ENCODE assay signal across 25 cellular contexts in the genomic region with DNA sequence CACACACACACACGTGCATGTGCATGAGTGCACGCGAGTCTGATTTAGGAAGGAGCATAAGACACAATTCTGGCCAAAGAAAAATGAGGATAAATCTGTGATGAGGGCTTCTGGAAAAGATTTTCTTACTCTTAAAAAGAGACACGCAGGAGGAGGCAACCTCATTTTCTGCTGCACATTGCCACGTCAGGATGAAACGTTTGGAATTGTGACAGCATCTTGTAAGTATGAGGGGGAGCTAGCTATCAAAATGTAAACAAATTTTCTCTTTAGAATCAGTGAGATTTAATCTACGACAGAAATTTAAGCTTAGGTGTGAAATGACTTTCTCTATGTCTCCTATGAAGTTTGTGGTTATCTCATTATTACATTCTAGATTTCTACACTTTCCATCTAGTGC.
A peak's percentile ranks its signal among the peaks of the same experiment; 100 is the strongest.
DNase-seq lines count a peak whose midpoint lies in the region; ATAC-seq and TF ChIP-seq lines count a peak whose summit lies in the region.
"Had no signal": no experiment of that assay in that cellular context is flagged by ENCODE, and none has a peak within 500 bp of the region (broad histone marks: within the 10 kb centered on the region; RNA-seq: fewer than 3 reads in every experiment).

No MANE protein-coding gene starts in this region.

- no peak overlapping the region for H3K4me3 ChIP-seq in choroid plexus epithelial cell (ENCODE audit: low read depth, low read length)
- H3K4me3 ChIP-seq: HAP-1, SK-N-MC had no signal

- TF ChIP-seq CTCF in choroid plexus epithelial cell (conservative IDR thresholded peaks at IDR 0.05; ENCODE audit: low read depth, low read length), result no peak

- ATAC-seq in GM19324 (IDR thresholded peaks at IDR 0.05; ENCODE audit: low FRiP score, unreplicated experiment) (no peak), HG03378 (IDR thresholded peaks at IDR 0.05; ENCODE audit: unreplicated experiment) (no peak), HG03432 (IDR thresholded peaks at IDR 0.05; ENCODE audit: unreplicated experiment) (no peak)

- DNase-seq in AG08396 (ENCODE audit: low spot score) (peak; percentile 28), HCEC 1CT (peak; percentile 51), choroid plexus epithelial cell (ENCODE audit: low read depth) (peak; percentile 39), iris pigment epithelial cell (ENCODE audit: low read depth) (peak; percentile 38), putamen (ENCODE audit: low spot score) (no peak)
- DNase-seq: ACHN; BE2C; CD4-positive, CD25-positive, alpha-beta regulatory T cell; COR-L47; DMS 273 treated with DMSO at 0.1 percent for 48 hours; GF-D8; KBM-7; NCI-H1092; NCI-H1436 treated with DMSO at 0.1 percent for 48 hours; NCI-H2081; NCI-H2171 treated with DMSO at 0.1 percent for 48 hours; NCI-H446; NCI-H526 treated with DMSO at 0.1 percent for 48 hours; NK-92 treated with Interleukin-12 subunit alpha and Interleukin-12 subunit beta, amount 100 ng/mL, for 24 hours; SHP77 had no signal
